In the genomic region with DNA sequence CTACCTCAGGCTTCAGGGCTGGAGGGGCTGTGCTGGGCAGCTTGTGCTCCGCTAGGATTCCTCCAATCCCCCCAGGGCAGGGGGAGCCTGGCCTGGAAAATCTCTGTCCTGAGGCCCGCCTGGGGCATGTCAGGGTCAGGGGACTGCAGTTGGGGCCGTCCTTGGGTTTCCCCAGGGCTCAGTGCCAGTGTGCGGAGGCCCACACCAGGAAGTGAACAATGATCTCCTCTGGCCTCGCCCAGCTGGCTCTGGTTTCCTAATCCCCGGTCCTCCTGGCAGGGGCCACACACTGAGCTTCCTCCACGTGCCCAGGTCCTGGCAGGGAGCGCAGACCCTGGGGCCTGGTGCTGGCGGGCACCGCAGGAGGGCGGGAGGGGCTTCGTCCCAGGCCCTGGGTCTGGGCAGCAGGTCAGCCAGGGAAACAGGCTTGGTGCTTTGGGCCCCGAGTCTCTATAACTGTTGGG, we compare ENCODE assay signal across 11 cellular contexts. TPM values are rescaled to one million over a fixed set of nuclear protein-coding genes. Genes with fewer than 3 reads are reported as not detected.
DNase-seq lines count a peak whose midpoint lies in the region; ATAC-seq, FAIRE-seq and TF ChIP-seq lines count a peak whose summit lies in the region.
"Had no signal": no experiment of that assay in that cellular context is flagged by ENCODE, and none has a peak within 500 bp of the region (broad histone marks: within the 10 kb centered on the region; RNA-seq: fewer than 3 reads in every experiment).

No MANE protein-coding gene starts in this region.

- H3K4me2 ChIP-seq in astrocyte (ENCODE audit: low read length): peak overlapping the region; percentile 44

- no peak overlapping the region for H3K27ac ChIP-seq in astrocyte (ENCODE audit: low read depth, low read length)
- H3K27ac ChIP-seq in uterus: no peak overlapping the region
- H3K27ac ChIP-seq: vagina had no signal

- no peak for TF ChIP-seq POLR2A in uterus (IDR thresholded peaks at IDR 0.05)

- H3K4me1 ChIP-seq in astrocyte (ENCODE audit: insufficient read depth, low read length): peaks cover 20% of the 10 kb centered on the region
- H3K4me1 ChIP-seq in uterus: no peaks in the 10 kb centered on the region

- H3K4me1 Mint-ChIP-seq in astrocyte (ENCODE audit: low read depth, unreplicated experiment): peaks cover 5% of the 10 kb centered on the region
- H3K4me1 Mint-ChIP-seq: CD4-positive, alpha-beta memory T cell had no signal

- H3K79me2 ChIP-seq in astrocyte (ENCODE audit: insufficient read depth, low read length): no peaks in the 10 kb centered on the region

- no peak overlapping the region for H3K4me3 Mint-ChIP-seq in astrocyte (ENCODE audit: unreplicated experiment)
- H3K4me3 Mint-ChIP-seq: CD4-positive, alpha-beta memory T cell had no signal

- no peak for FAIRE-seq in astrocyte (lab: Jason Lieb, UNC)

- H3K36me3 ChIP-seq in astrocyte (ENCODE audit: insufficient read depth, low read length) (no peaks in the 10 kb centered on the region), uterus (no peaks in the 10 kb centered on the region)
- H3K36me3 ChIP-seq: vagina had no signal

- H2AFZ ChIP-seq in astrocyte (ENCODE audit: low read depth, low read length): peak overlapping the region; percentile 54

- H3K9me3 ChIP-seq in astrocyte (ENCODE audit: insufficient read depth, low read depth, low read length) (no peaks in the 10 kb centered on the region), uterus (no peaks in the 10 kb centered on the region)
- H3K9me3 ChIP-seq: vagina had no signal

- peak; percentile 60 for DNase-seq in activated effector memory CD4-positive, alpha-beta T cell treated with anti-CD3 and anti-CD28 coated beads, Interleukin-2, amount 50 U/mL, for 16 hours
- no peak for DNase-seq in activated effector memory CD4-positive, alpha-beta T cell treated with Interleukin-2 at 50 U/mL for 16 hours
- DNase-seq in astrocyte (ENCODE audit: low read depth): peak; percentile 25
- DNase-seq in left kidney (ENCODE audit: low read depth, low spot score): peak; percentile 38
- peak; percentile 16 to 28 for DNase-seq in uterus
- DNase-seq in pons (ENCODE audit: low spot score): no peak
- no peak for DNase-seq in stimulated activated CD4-positive, alpha-beta T cell treated with anti-CD3 and anti-CD28 coated beads, Interleukin-15, amount 100 ng/mL, for 24 hours
- DNase-seq: CD4-positive, alpha-beta memory T cell had no signal

- no peaks in the 10 kb centered on the region for H4K20me1 ChIP-seq in astrocyte (ENCODE audit: insufficient read depth, low read length)

- H3K27me3 ChIP-seq in astrocyte (ENCODE audit: insufficient read depth, low read length): no peaks in the 10 kb centered on the region
- H3K27me3 ChIP-seq in uterus: no peaks in the 10 kb centered on the region
- H3K27me3 ChIP-seq: vagina had no signal

- H3K36me3 Mint-ChIP-seq in astrocyte (ENCODE audit: low read depth, unreplicated experiment): no peaks in the 10 kb centered on the region
- H3K36me3 Mint-ChIP-seq: CD4-positive, alpha-beta memory T cell had no signal

- no peak for ATAC-seq in GM18517 (IDR thresholded peaks at IDR 0.05; ENCODE audit: unreplicated experiment)

- peaks cover 7% of the 10 kb centered on the region for H3K27me3 Mint-ChIP-seq in astrocyte (ENCODE audit: low read depth, unreplicated experiment)

- no peak overlapping the region for H3K27ac Mint-ChIP-seq in astrocyte (ENCODE audit: unreplicated experiment)
- H3K27ac Mint-ChIP-seq: CD4-positive, alpha-beta memory T cell had no signal

- intact Hi-C loops in uterus (cut with DNase I; ENCODE audit: low total_unique reads): no loop called here

- H3K4me3 ChIP-seq in astrocyte (ENCODE audit: insufficient read depth, low read depth, low read length) (no peak overlapping the region), uterus (no peak overlapping the region)
- H3K4me3 ChIP-seq: vagina had no signal

- TF ChIP-seq CTCF in astrocyte (IDR thresholded peaks at IDR 0.05; ENCODE audit: insufficient read depth, low read depth, low read length): no peak
- TF ChIP-seq CTCF in uterus (IDR thresholded peaks at IDR 0.05): no peak

- no peak overlapping the region for H3K9ac ChIP-seq in astrocyte (ENCODE audit: low read length)

- no peaks in the 10 kb centered on the region for H3K9me3 Mint-ChIP-seq in astrocyte (ENCODE audit: unreplicated experiment)

RNA-seq across cellular contexts. Expression of gene MUC2, which starts 1.4 kb away (rescaled TPM):
- total RNA-seq in astrocyte: not detected in 2 replicates
- 1 to 10 TPM in 1 of 4 donors, under 1 TPM in 2, not detected in 1; 0.06 to 1.8 (median 0.26) TPM for total RNA-seq in uterus
- total RNA-seq: CD4-positive, alpha-beta memory T cell; skeletal muscle tissue; vagina had no signal

RNA-seq across cellular contexts. Expression of gene MUC6, which starts 36.8 kb away (rescaled TPM):
- total RNA-seq in astrocyte: not detected in 2 replicates
- total RNA-seq in uterus: 1 to 10 TPM in 1 of 4 donors, under 1 TPM in 1, not detected in 2; 0.43 to 3.5 TPM
- total RNA-seq: CD4-positive, alpha-beta memory T cell; skeletal muscle tissue; vagina had no signal

Comparison
In these comparisons a context has a peak if more than half of its experiments do, and no peak if none do; other contexts are left out.
1. DNase-seq: peak in activated effector memory CD4-positive, alpha-beta T cell treated with anti-CD3 and anti-CD28 coated beads, Interleukin-2, amount 50 U/mL, for 16 hours (single experiment), astrocyte (single experiment), left kidney (single experiment) and uterus (2 of 2); none in activated effector memory CD4-positive, alpha-beta T cell treated with Interleukin-2 at 50 U/mL for 16 hours (single experiment), pons (single experiment) and stimulated activated CD4-positive, alpha-beta T cell treated with anti-CD3 and anti-CD28 coated beads, Interleukin-15, amount 100 ng/mL, for 24 hours (single experiment).